Comparison of ENCODE assay signal across 1 cellular context in genomic region chr1:211344335-211344664, GRCh38.
TF ChIP-seq lines count a peak whose summit lies in the region.

No MANE protein-coding gene starts in this region.

TF ChIP-seq in K562, 482 proteins besides CTCF, POLR2A, EP300 and RAD21 (continued from another document and continues in another):
- no peak for TF ChIP-seq ZNF280B (CRISPR knock-in tag; IDR thresholded peaks at IDR 0.05)
- no peak for TF ChIP-seq RBFOX2 (IDR thresholded peaks at IDR 0.05; ENCODE audit: low read depth, low read length)
- no peak for TF ChIP-seq SAFB2 (IDR thresholded peaks at IDR 0.05; ENCODE audit: borderline replicate concordance, low read depth, low read length, severe bottlenecking)
- no peak for TF ChIP-seq SPI1 (IDR thresholded peaks at IDR 0.05; ENCODE audit: borderline replicate concordance, low read depth, low read length)
- no peak for TF ChIP-seq CBX5 (IDR thresholded peaks at IDR 0.05; ENCODE audit: borderline replicate concordance, low read depth)
- no peak for TF ChIP-seq SMAD1 (IDR thresholded peaks at IDR 0.05; ENCODE audit: low read depth, low read length, partially characterized antibody)
- TF ChIP-seq, protein P1, sequence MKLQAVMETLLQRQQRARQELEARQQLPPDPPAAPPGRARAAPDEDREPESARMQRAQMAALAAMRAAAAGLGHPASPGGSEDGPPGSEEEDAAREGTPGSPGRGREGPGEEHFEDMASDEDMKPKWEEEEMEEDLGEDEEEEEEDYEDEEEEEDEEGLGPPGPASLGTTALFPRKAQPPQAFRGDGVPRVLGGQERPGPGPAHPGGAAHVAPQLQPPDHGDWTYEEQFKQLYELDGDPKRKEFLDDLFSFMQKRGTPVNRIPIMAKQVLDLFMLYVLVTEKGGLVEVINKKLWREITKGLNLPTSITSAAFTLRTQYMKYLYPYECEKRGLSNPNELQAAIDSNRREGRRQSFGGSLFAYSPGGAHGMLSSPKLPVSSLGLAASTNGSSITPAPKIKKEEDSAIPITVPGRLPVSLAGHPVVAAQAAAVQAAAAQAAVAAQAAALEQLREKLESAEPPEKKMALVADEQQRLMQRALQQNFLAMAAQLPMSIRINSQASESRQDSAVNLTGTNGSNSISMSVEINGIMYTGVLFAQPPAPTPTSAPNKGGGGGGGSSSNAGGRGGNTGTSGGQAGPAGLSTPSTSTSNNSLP (IDR thresholded peaks at IDR 0.05; ENCODE audit: borderline replicate concordance, low read depth, low read length), result no peak
- no peak for TF ChIP-seq NR2C2 (CRISPR knock-in tag; IDR thresholded peaks at IDR 0.05)
- peak; percentile 52 for TF ChIP-seq NR2C2 (tag; IDR thresholded peaks at IDR 0.05)
- TF ChIP-seq DDX20 (tag; IDR thresholded peaks at IDR 0.05; ENCODE audit: low read depth), result 0 out of 2 replicates have a peak, but pooled peaks have one; percentile 19
- no peak for TF ChIP-seq ETV1 (tag; conservative IDR thresholded peaks at IDR 0.05; ENCODE audit: low read depth)
- TF ChIP-seq ARHGAP35 (IDR thresholded peaks at IDR 0.05; ENCODE audit: partially characterized antibody), result no peak
- no peak for TF ChIP-seq COPS2 (conservative IDR thresholded peaks at IDR 0.05)
- TF ChIP-seq ZNF589 (CRISPR knock-in tag; IDR thresholded peaks at IDR 0.05; ENCODE audit: low read depth), result no peak
- TF ChIP-seq ZNF277 (CRISPR knock-in tag; IDR thresholded peaks at IDR 0.05; ENCODE audit: borderline replicate concordance), result no peak
- TF ChIP-seq ZNF766 (CRISPR knock-in tag; conservative IDR thresholded peaks at IDR 0.05), result 0 out of 2 replicates have a peak, but pooled peaks have one; percentile 38
- TF ChIP-seq SRSF9 (IDR thresholded peaks at IDR 0.05; ENCODE audit: borderline replicate concordance, low read depth, low read length), result no peak
- no peak for TF ChIP-seq ZNF41 (CRISPR knock-in tag; conservative IDR thresholded peaks at IDR 0.05)
- TF ChIP-seq SNIP1 (IDR thresholded peaks at IDR 0.05; ENCODE audit: low read depth), result no peak
- TF ChIP-seq, protein P2, sequence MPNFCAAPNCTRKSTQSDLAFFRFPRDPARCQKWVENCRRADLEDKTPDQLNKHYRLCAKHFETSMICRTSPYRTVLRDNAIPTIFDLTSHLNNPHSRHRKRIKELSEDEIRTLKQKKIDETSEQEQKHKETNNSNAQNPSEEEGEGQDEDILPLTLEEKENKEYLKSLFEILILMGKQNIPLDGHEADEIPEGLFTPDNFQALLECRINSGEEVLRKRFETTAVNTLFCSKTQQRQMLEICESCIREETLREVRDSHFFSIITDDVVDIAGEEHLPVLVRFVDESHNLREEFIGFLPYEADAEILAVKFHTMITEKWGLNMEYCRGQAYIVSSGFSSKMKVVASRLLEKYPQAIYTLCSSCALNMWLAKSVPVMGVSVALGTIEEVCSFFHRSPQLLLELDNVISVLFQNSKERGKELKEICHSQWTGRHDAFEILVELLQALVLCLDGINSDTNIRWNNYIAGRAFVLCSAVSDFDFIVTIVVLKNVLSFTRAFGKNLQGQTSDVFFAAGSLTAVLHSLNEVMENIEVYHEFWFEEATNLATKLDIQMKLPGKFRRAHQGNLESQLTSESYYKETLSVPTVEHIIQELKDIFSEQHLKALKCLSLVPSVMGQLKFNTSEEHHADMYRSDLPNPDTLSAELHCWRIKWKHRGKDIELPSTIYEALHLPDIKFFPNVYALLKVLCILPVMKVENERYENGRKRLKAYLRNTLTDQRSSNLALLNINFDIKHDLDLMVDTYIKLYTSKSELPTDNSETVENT (CRISPR knock-in tag; IDR thresholded peaks at IDR 0.05), result no peak
- no peak for TF ChIP-seq TRIM28 (IDR thresholded peaks at IDR 0.05)
- peak; percentile 9 for TF ChIP-seq MEIS2 (IDR thresholded peaks at IDR 0.05; ENCODE audit: partially characterized antibody)
- TF ChIP-seq, protein P3, sequence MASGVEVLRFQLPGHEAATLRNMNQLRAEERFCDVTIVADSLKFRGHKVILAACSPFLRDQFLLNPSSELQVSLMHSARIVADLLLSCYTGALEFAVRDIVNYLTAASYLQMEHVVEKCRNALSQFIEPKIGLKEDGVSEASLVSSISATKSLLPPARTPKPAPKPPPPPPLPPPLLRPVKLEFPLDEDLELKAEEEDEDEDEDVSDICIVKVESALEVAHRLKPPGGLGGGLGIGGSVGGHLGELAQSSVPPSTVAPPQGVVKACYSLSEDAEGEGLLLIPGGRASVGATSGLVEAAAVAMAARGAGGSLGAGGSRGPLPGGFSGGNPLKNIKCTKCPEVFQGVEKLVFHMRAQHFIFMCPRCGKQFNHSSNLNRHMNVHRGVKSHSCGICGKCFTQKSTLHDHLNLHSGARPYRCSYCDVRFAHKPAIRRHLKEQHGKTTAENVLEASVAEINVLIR (CRISPR knock-in tag; IDR thresholded peaks at IDR 0.05), result 0 out of 2 replicates have a peak, but pooled peaks have one; percentile 5
- no peak for TF ChIP-seq PRMT5 (CRISPR knock-in tag; IDR thresholded peaks at IDR 0.05)
- TF ChIP-seq ELF1 (tag; IDR thresholded peaks at IDR 0.05), result no peak
- no peak for TF ChIP-seq PTTG1 (tag; IDR thresholded peaks at IDR 0.05; ENCODE audit: low read depth)
- TF ChIP-seq LEF1 (IDR thresholded peaks at IDR 0.05), result peak; percentile 81
- TF ChIP-seq TSC22D4 (tag; IDR thresholded peaks at IDR 0.05), result no peak
- no peak for TF ChIP-seq ZFP91 (CRISPR knock-in tag; IDR thresholded peaks at IDR 0.05)
- peak; percentile 64; the same call in 1 of the 2 replicates for TF ChIP-seq FOSL1 (tag; conservative IDR thresholded peaks at IDR 0.05)
- no peak for TF ChIP-seq CLOCK (CRISPR knock-in tag; IDR thresholded peaks at IDR 0.05; ENCODE audit: borderline replicate concordance)
- no peak for TF ChIP-seq PHF8 (IDR thresholded peaks at IDR 0.05; ENCODE audit: borderline replicate concordance, low read length)
- 0 out of 2 replicates have a peak, but pooled peaks have one; percentile 17 for TF ChIP-seq ARID1B (IDR thresholded peaks at IDR 0.05)
- TF ChIP-seq E2F4 (CRISPR knock-in tag; IDR thresholded peaks at IDR 0.05; ENCODE audit: low read depth), result no peak
- TF ChIP-seq ZBTB40 (IDR thresholded peaks at IDR 0.05), result no peak
- no peak for TF ChIP-seq ZBTB40 (CRISPR knock-in tag; IDR thresholded peaks at IDR 0.05)
- no peak for TF ChIP-seq ZNF12 (CRISPR knock-in tag; IDR thresholded peaks at IDR 0.05)
- no peak for TF ChIP-seq TCFL5 (CRISPR knock-in tag; conservative IDR thresholded peaks at IDR 0.05)
- TF ChIP-seq IFI16 (CRISPR knock-in tag; IDR thresholded peaks at IDR 0.05), result no peak
